In the genomic region with DNA sequence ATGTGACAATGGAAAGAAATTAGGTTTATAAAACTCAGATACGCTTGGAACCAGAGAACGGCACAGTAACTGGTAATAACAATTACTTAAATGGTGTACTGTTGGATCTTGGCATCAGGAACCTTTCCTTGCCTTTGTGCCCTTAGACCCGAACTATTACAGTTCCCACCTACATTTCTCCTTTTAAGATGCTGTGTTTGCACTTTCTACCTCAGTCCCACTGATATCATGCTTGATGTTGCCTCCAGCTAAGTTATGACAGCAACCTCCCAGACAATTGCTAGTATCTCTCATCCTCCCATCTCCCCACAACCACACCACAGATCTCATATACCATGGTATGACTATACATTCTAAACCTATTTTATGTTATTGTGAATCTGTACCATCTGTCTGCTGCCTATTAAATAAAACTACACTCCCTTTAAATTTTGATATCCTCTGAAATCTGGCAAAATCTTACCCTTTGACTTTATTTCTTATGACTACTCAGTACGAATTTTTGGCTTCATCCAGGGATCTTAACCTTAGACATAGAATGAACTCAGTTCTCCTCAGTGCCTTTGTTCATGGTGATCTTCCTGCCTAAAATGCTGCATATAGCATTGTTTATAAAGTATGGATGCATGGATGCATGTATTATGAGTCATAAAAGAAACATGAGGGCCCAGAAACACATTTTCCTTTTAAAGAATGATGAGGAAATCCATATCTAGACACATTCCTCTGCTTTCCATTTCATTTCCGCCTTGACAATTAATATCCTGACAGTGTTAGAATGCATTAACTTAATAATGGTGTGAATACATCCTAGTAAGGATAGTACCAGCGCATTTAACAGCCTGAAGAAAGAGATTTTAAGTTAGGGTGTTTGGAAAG, we compare ENCODE assay signal across 19 cellular contexts.
DNase-seq lines count a peak whose midpoint lies in the region; ATAC-seq, FAIRE-seq and TF ChIP-seq lines count a peak whose summit lies in the region.
"Had no signal": no experiment of that assay in that cellular context is flagged by ENCODE, and none has a peak within 500 bp of the region (broad histone marks: within the 10 kb centered on the region; RNA-seq: fewer than 3 reads in every experiment).

No MANE protein-coding gene starts in this region.

- H3K4me3 ChIP-seq in fibroblast of lung (replicated peaks in 1 of 4; ENCODE audit: control extremely low read depth in 1 of 4, insufficient read depth in 1 of 4, low read depth in 3 of 4, low read length in 4 of 4) (no peak overlapping the region), skeletal muscle satellite cell (ENCODE audit: low read length) (no peak overlapping the region), kidney (ENCODE audit: low read length in 2 of 2) (no peak overlapping the region)
- H3K4me3 ChIP-seq: ascending aorta, esophagus muscularis mucosa, sigmoid colon, thyroid gland had no signal

- FAIRE-seq in H54 (lab: Jason Lieb, UNC), result peak; percentile 89
- FAIRE-seq in kidney (lab: Jason Lieb, UNC), result no peak

- H4K20me1 ChIP-seq in fibroblast of lung (ENCODE audit: control insufficient read depth, extremely low read depth, insufficient read depth, low read length), result no peaks in the 10 kb centered on the region

- H3K27me3 Mint-ChIP-seq in T-helper 17 cell, result no peaks in the 10 kb centered on the region
- H3K27me3 Mint-ChIP-seq in activated CD4-positive, alpha-beta T cell treated with anti-CD3 and anti-CD28 coated beads, Interleukin-2, amount 10 ng/mL, durations not matched to agents 24 days and 14 days, result no peaks in the 10 kb centered on the region

- peaks cover 12% of the 10 kb centered on the region for H3K4me1 ChIP-seq in fibroblast of lung (ENCODE audit: control insufficient read depth, extremely low read depth, insufficient read depth, low read length)
- peaks cover 47% of the 10 kb centered on the region for H3K4me1 ChIP-seq in skeletal muscle satellite cell (ENCODE audit: control insufficient read depth, insufficient read depth, low read length)
- no peaks in the 10 kb centered on the region for H3K4me1 ChIP-seq in kidney (ENCODE audit: control insufficient read depth in 1 of 2, insufficient read depth in 1 of 2, low read depth in 1 of 2, low read length in 2 of 2)
- H3K4me1 ChIP-seq: ascending aorta, esophagus muscularis mucosa, sigmoid colon, thyroid gland had no signal

- H3K9ac ChIP-seq in fibroblast of lung (ENCODE audit: insufficient read depth, low read length), result no peak overlapping the region
- H3K9ac ChIP-seq in skeletal muscle satellite cell (ENCODE audit: low read depth, low read length), result no peak overlapping the region
- H3K9ac ChIP-seq in kidney (ENCODE audit: low read length in 2 of 2), result no peak overlapping the region

- H3K4me1 Mint-ChIP-seq in T-helper 17 cell, result peaks cover 20% of the 10 kb centered on the region
- peaks cover 13% of the 10 kb centered on the region for H3K4me1 Mint-ChIP-seq in activated CD4-positive, alpha-beta T cell treated with anti-CD3 and anti-CD28 coated beads, Interleukin-2, amount 10 ng/mL, durations not matched to agents 24 days and 14 days

- H3K36me3 Mint-ChIP-seq in T-helper 17 cell (ENCODE audit: low read depth), result peaks cover 4% of the 10 kb centered on the region
- H3K36me3 Mint-ChIP-seq in activated CD4-positive, alpha-beta T cell treated with anti-CD3 and anti-CD28 coated beads, Interleukin-2, amount 10 ng/mL, durations not matched to agents 24 days and 14 days (ENCODE audit: low read depth), result peaks cover 44% of the 10 kb centered on the region

- H3K79me2 ChIP-seq in fibroblast of lung (ENCODE audit: control insufficient read depth, insufficient read depth, low read length), result no peaks in the 10 kb centered on the region

- H3K27ac ChIP-seq in fibroblast of lung (ENCODE audit: insufficient read depth, low read length) (peak overlapping the region; percentile 2), kidney (ENCODE audit: low read depth in 2 of 2, low read length in 2 of 2) (no peak overlapping the region)
- H3K27ac ChIP-seq: ascending aorta, esophagus muscularis mucosa, sigmoid colon, thyroid gland had no signal

- H3K9me3 Mint-ChIP-seq in activated CD4-positive, alpha-beta T cell treated with anti-CD3 and anti-CD28 coated beads, Interleukin-2, amount 10 ng/mL, durations not matched to agents 24 days and 14 days, result peaks cover 20% of the 10 kb centered on the region

- no peaks in the 10 kb centered on the region for H3K27me3 ChIP-seq in fibroblast of lung (ENCODE audit: control insufficient read depth, insufficient read depth, low read length)
- no peaks in the 10 kb centered on the region for H3K27me3 ChIP-seq in skeletal muscle satellite cell (ENCODE audit: control insufficient read depth, insufficient read depth, low read length)
- H3K27me3 ChIP-seq: ascending aorta, esophagus muscularis mucosa, sigmoid colon, thyroid gland had no signal

- no peak for TF ChIP-seq POLR2A in H54 (IDR thresholded peaks at IDR 0.05; ENCODE audit: low read depth, low read length)

- no peak for ATAC-seq in T-helper 17 cell
- ATAC-seq: left cardiac atrium had no signal

- intact Hi-C loops in activated CD4-positive, alpha-beta T cell treated with anti-CD3 and anti-CD28 coated beads, Interleukin-2, amount 10 ng/mL, durations not matched to agents 24 days and 14 days (cut with micrococcal nuclease), result no loop called here
- intact Hi-C loops in kidney (cut with DNase I), result no loop called here

- H3K4me2 ChIP-seq in fibroblast of lung (ENCODE audit: extremely low read depth, insufficient read depth, low read length), result peak overlapping the region; percentile 56
- peak overlapping the region; percentile 17 for H3K4me2 ChIP-seq in skeletal muscle satellite cell (ENCODE audit: low read length)

- H3K27ac Mint-ChIP-seq in T-helper 17 cell, result peak overlapping the region; percentile 43
- no peak overlapping the region for H3K27ac Mint-ChIP-seq in activated CD4-positive, alpha-beta T cell treated with anti-CD3 and anti-CD28 coated beads, Interleukin-2, amount 10 ng/mL, durations not matched to agents 24 days and 14 days
- H3K27ac Mint-ChIP-seq: T-helper 2 cell treated with Interferon-gamma antibody and Interleukin-4, amounts not matched to agents 5 μg/mL and 100 μg/mL, for 36 hours had no signal

- no peak overlapping the region for H3K4me3 Mint-ChIP-seq in T-helper 17 cell
- no peak overlapping the region for H3K4me3 Mint-ChIP-seq in activated CD4-positive, alpha-beta T cell treated with anti-CD3 and anti-CD28 coated beads, Interleukin-2, amount 10 ng/mL, durations not matched to agents 24 days and 14 days
- H3K4me3 Mint-ChIP-seq: T-helper 2 cell treated with Interferon-gamma antibody and Interleukin-4, amounts not matched to agents 5 μg/mL and 100 μg/mL, for 36 hours had no signal

- peaks cover 2% of the 10 kb centered on the region for H3K36me3 ChIP-seq in fibroblast of lung (ENCODE audit: control insufficient read depth, insufficient read depth, low read length)
- peaks cover 7% of the 10 kb centered on the region for H3K36me3 ChIP-seq in skeletal muscle satellite cell (ENCODE audit: insufficient read depth, low read length)
- peaks cover 0 to 2% of the 10 kb centered on the region in 2 donors for H3K36me3 ChIP-seq in kidney (ENCODE audit: control insufficient read depth in 1 of 2, insufficient read depth in 2 of 2, low read length in 2 of 2)
- H3K36me3 ChIP-seq: ascending aorta, esophagus muscularis mucosa, sigmoid colon, thyroid gland had no signal

- H2AFZ ChIP-seq in fibroblast of lung (ENCODE audit: low read length), result no peak overlapping the region

- H3K9me3 ChIP-seq in T-helper 17 cell (ENCODE audit: control insufficient read depth, low read length, poor library complexity, severe bottlenecking) (no peaks in the 10 kb centered on the region), fibroblast of lung (ENCODE audit: control insufficient read depth, insufficient read depth, low read depth, low read length) (no peaks in the 10 kb centered on the region), skeletal muscle satellite cell (replicated peaks; ENCODE audit: low read length) (peaks cover 3% of the 10 kb centered on the region), kidney (ENCODE audit: control insufficient read depth in 1 of 2, low read length in 2 of 2) (no peaks in the 10 kb centered on the region)
- H3K9me3 ChIP-seq: ascending aorta, esophagus muscularis mucosa, thyroid gland had no signal

- TF ChIP-seq CTCF in fibroblast of lung (conservative IDR thresholded peaks at IDR 0.05 in 1 of 2, IDR thresholded peaks at IDR 0.05 in 1 of 2; ENCODE audit: low read depth in 1 of 2, low read length in 2 of 2) (no peak), kidney (IDR thresholded peaks at IDR 0.05; ENCODE audit: borderline replicate concordance, extremely low read depth, insufficient read depth) (no peak)

- DNase-seq in H54 (ENCODE audit: insufficient read length, low spot score), result no peak
- DNase-seq in T-helper 17 cell, result no peak
- DNase-seq in fibroblast of lung (ENCODE audit: low read depth in 2 of 2), result peak; percentile 58 to 69
- no peak for DNase-seq in activated CD4-positive, alpha-beta T cell treated with anti-CD3 and anti-CD28 coated beads, Interleukin-2, amount 10 ng/mL, durations not matched to agents 24 days and 14 days
- DNase-seq in kidney, result no peak
- no peak for DNase-seq in activated CD4-positive, CD25-positive, alpha-beta regulatory T cell treated with anti-CD3 and anti-CD28 coated beads, Interleukin-2, amount 50 U/mL, for 72 hours
- DNase-seq in Kasumi-1 (lab: John Stamatoyannopoulos, UW), result no peak
- DNase-seq: activated CD4-positive, alpha-beta T cell treated with anti-CD3 and anti-CD28 coated beads for 1 hour; left cardiac atrium; NCI-H1694; NCI-H2227 treated with DMSO at 0.1 percent for 48 hours; SHP77 treated with DMSO at 0.1 percent for 48 hours; sigmoid colon; stimulated activated CD4-positive, alpha-beta T cell treated with anti-CD3 and anti-CD28 coated beads, Interleukin-4, amount 100 ng/mL, for 24 hours; thyroid gland had no signal

Comparison
In these comparisons a context has a peak if more than half of its experiments do, and no peak if none do; other contexts are left out.
1. DNase-seq: peak in fibroblast of lung (2 of 2); none in H54 (single experiment), T-helper 17 cell (0 of 3), activated CD4-positive, alpha-beta T cell treated with anti-CD3 and anti-CD28 coated beads, Interleukin-2, amount 10 ng/mL, durations not matched to agents 24 days and 14 days (single experiment), kidney (single experiment), activated CD4-positive, CD25-positive, alpha-beta regulatory T cell treated with anti-CD3 and anti-CD28 coated beads, Interleukin-2, amount 50 U/mL, for 72 hours (single experiment) and Kasumi-1 (0 of 2).